9 cellular contexts compared by ENCODE assay signal in genomic region chr15:46616033-46616432, GRCh38.
"Had no signal": no experiment of that assay in that cellular context is flagged by ENCODE, and none has a peak within 500 bp of the region (broad histone marks: within the 10 kb centered on the region; RNA-seq: fewer than 3 reads in every experiment).

No MANE protein-coding gene starts in this region.

- H2AFZ ChIP-seq: GM23248, GM23338 had no signal

- H3K27ac ChIP-seq: GM23248 had no signal

- H3K4me2 ChIP-seq: GM23338 had no signal

- H3K9ac ChIP-seq: GM23248 had no signal

- ATAC-seq: GM23338, HCT116 had no signal

- DNase-seq: GM23248, GOT3, H7, H9, HCEC 1CT, HFFc6 had no signal

- H3K36me3 ChIP-seq: HAP-1 had no signal

- H3K4me1 ChIP-seq: HAP-1 had no signal

- H3K4me3 ChIP-seq: GM23248, GM23338, HAP-1 had no signal
